ENCODE assay signal across 16 cellular contexts in genomic region chr12:2283480-2283879, GRCh38.
DNase-seq lines count a peak whose midpoint lies in the region; ATAC-seq and TF ChIP-seq lines count a peak whose summit lies in the region.
"Had no signal": no experiment of that assay in that cellular context is flagged by ENCODE, and none has a peak within 500 bp of the region (broad histone marks: within the 10 kb centered on the region; RNA-seq: fewer than 3 reads in every experiment).

No MANE protein-coding gene starts in this region.

- no peak for TF ChIP-seq EP300 in transverse colon (IDR thresholded peaks at IDR 0.05; ENCODE audit: low read depth)

- no TSS peak for BruUV-seq in mammary epithelial cell (replicated peaks; lab: Mats Ljungman, UMichigan)

- H3K4me3 Mint-ChIP-seq in nephron: peak overlapping the region in 1 of 3 experiments; percentile 67
- H3K4me3 Mint-ChIP-seq: memory B cell had no signal

- TF ChIP-seq POLR2A in transverse colon (IDR thresholded peaks at IDR 0.05): no peak

- DNase-seq in NT2/D1 (ENCODE audit: low read depth, low spot score) (no peak), mammary epithelial cell (no peak), transverse colon (peak; percentile 1), medulla oblongata (ENCODE audit: extremely low spot score) (no peak)
- no peak for DNase-seq in activated naive CD4-positive, alpha-beta T cell treated with anti-CD3 and anti-CD28 coated beads, Interleukin-2, amount 50 U/mL, for 72 hours (ENCODE audit: low spot score in 2 of 2)
- DNase-seq: activated CD4-positive, alpha-beta T cell treated with anti-CD3 and anti-CD28 coated beads for 1 hour; activated naive CD4-positive, alpha-beta T cell treated with Interleukin-2 at 50 U/mL for 16 hours; effector CD4-positive, alpha-beta T cell; NCI-H1105; SHP77; stimulated activated naive CD4-positive, alpha-beta T cell treated with Interleukin-2 at 50 U/mL for 16 hours; T-helper 9 cell had no signal

- peak overlapping the region; percentile 53 for H2AFZ ChIP-seq in mammary epithelial cell (ENCODE audit: low read depth, low read length)

- no peaks in the 10 kb centered on the region for H4K20me1 ChIP-seq in mammary epithelial cell (ENCODE audit: insufficient read depth, low read length)

- H3K27me3 ChIP-seq in NT2/D1 (ENCODE audit: insufficient read depth, insufficient read length) (no peaks in the 10 kb centered on the region), mammary epithelial cell (ENCODE audit: insufficient read depth, low read length) (peaks cover 2% of the 10 kb centered on the region), transverse colon (no peaks in the 10 kb centered on the region)

- dilution Hi-C loops in mammary epithelial cell (cut with HindIII; ENCODE audit: low sequenced_read_pairs): no loop called here

- 0 out of 2 replicates have a peak, but pooled peaks cover 5% of the 10 kb centered on the region for H3K9me3 ChIP-seq in NT2/D1 (ENCODE audit: insufficient read depth, low read length)
- H3K9me3 ChIP-seq in mammary epithelial cell (replicated peaks; ENCODE audit: insufficient read depth, low read length): no peaks in the 10 kb centered on the region
- H3K9me3 ChIP-seq in transverse colon: no peaks in the 10 kb centered on the region

- no peak overlapping the region for H3K27ac ChIP-seq in mammary epithelial cell (ENCODE audit: insufficient read depth, low read depth, low read length)
- peak overlapping the region; percentile 70 to 84 (median 74) for H3K27ac ChIP-seq in transverse colon

- H3K36me3 ChIP-seq in NT2/D1 (ENCODE audit: insufficient read depth, insufficient read length, low read length) (no peaks in the 10 kb centered on the region), mammary epithelial cell (ENCODE audit: insufficient read depth, low read length) (no peaks in the 10 kb centered on the region), transverse colon (no peaks in the 10 kb centered on the region)

- peaks cover 59% of the 10 kb centered on the region for H3K4me1 Mint-ChIP-seq in nephron
- H3K4me1 Mint-ChIP-seq: memory B cell had no signal

- H3K4me2 ChIP-seq in mammary epithelial cell (ENCODE audit: insufficient read depth, low read depth, low read length): no peak overlapping the region

- no peaks in the 10 kb centered on the region for H3K79me2 ChIP-seq in mammary epithelial cell (ENCODE audit: insufficient read depth, low read length)

- peaks cover 17% of the 10 kb centered on the region for H3K9me3 Mint-ChIP-seq in nephron
- H3K9me3 Mint-ChIP-seq in activated naive CD4-positive, alpha-beta T cell treated with anti-CD3 and anti-CD28 coated beads, Interleukin-2, amount 50 U/mL, for 72 hours: peaks cover 12 to 14% of the 10 kb centered on the region in 2 donors

- WGBS in mammary epithelial cell (ENCODE audit: low coverage, missing lambda C conversion rate): 43% methylated on average over 5 of the region's 6 CpGs
- WGBS in transverse colon (ENCODE audit: low coverage in 1 of 2), 2 donors: 76 to 79% methylated on average over 3 to 6 of the region's 6 CpGs

- in situ Hi-C loops in mammary epithelial cell (cut with MboI; ENCODE audit: low sequenced_read_pairs in 2 of 2): loop anchor here in 1 of 2 donors (5.0 kb wide), 1 partner anchor 226 kb away; no protein-coding TSS in a partner anchor
- in situ Hi-C loops in transverse colon (cut with MboI; ENCODE audit: low pct_ligation_motif_present in 1 of 4, low pct_unique_long_range_greater_than_20kb in 1 of 4, low sequenced_read_pairs in 3 of 4): loop anchor here in 3 of 4 donors (5.0 to 10.0 kb wide), 2 partner anchors 226 to 229 kb away; partner anchors contain the start of gene CACNA1C (in 2 of the 3)

- TF ChIP-seq CTCF in mammary epithelial cell (conservative IDR thresholded peaks at IDR 0.05 in 1 of 2, IDR thresholded peaks at IDR 0.05 in 1 of 2; ENCODE audit: extremely low read depth in 1 of 2, insufficient read depth in 1 of 2, low read depth in 1 of 2, low read length in 2 of 2): no peak
- no peak for TF ChIP-seq CTCF in nephron (IDR thresholded peaks at IDR 0.05; ENCODE audit: unreplicated experiment in 3 of 3)
- no peak for TF ChIP-seq CTCF in transverse colon (IDR thresholded peaks at IDR 0.05)

- ATAC-seq in GM19467 (IDR thresholded peaks at IDR 0.05; ENCODE audit: unreplicated experiment): no peak
- no peak for ATAC-seq in activated naive CD4-positive, alpha-beta T cell treated with anti-CD3 and anti-CD28 coated beads, Interleukin-2, amount 50 U/mL, for 72 hours

- CTCF ChIA-PET in mammary epithelial cell (lab: Charles Lee; ENCODE audit: low non-redundant PET): no interaction called here

- peaks cover 4% of the 10 kb centered on the region for H3K36me3 Mint-ChIP-seq in nephron (ENCODE audit: low read depth)
- no peaks in the 10 kb centered on the region for H3K36me3 Mint-ChIP-seq in activated naive CD4-positive, alpha-beta T cell treated with anti-CD3 and anti-CD28 coated beads, Interleukin-2, amount 50 U/mL, for 72 hours
- H3K36me3 Mint-ChIP-seq: CD14-positive monocyte had no signal

- intact Hi-C loops in mammary epithelial cell (cut with micrococcal nuclease) (loop anchor here (5.0 to 10.0 kb wide), 3 partner anchors 76 to 649 kb away; no protein-coding TSS in a partner anchor), transverse colon (cut with DNase I; ENCODE audit: low total_unique reads) (no loop called here)

- peak overlapping the region; percentile 0 for H3K9ac ChIP-seq in NT2/D1 (ENCODE audit: insufficient read length, low read depth)
- H3K9ac ChIP-seq in mammary epithelial cell (ENCODE audit: insufficient read depth, low read length): no peak overlapping the region

- H3K4me3 ChIP-seq in NT2/D1 (ENCODE audit: insufficient read length, low read depth) (no peak overlapping the region), mammary epithelial cell (replicated peaks in 1 of 3; ENCODE audit: insufficient read depth in 1 of 3, low read depth in 2 of 3, low read length in 3 of 3) (no peak overlapping the region), transverse colon (no peak overlapping the region)

- peaks cover 3% of the 10 kb centered on the region for H3K27me3 Mint-ChIP-seq in nephron (ENCODE audit: low read depth)

- H3K4me1 ChIP-seq in NT2/D1 (ENCODE audit: insufficient read depth, insufficient read length): peaks cover 25% of the 10 kb centered on the region
- peaks cover 9% of the 10 kb centered on the region for H3K4me1 ChIP-seq in mammary epithelial cell (ENCODE audit: insufficient read depth, low read length)
- peaks cover 20 to 60% (median 27%) of the 10 kb centered on the region in 4 donors for H3K4me1 ChIP-seq in transverse colon

- H3K27ac Mint-ChIP-seq in nephron: peak overlapping the region; percentile 87 to 100 (median 97)
- no peak overlapping the region for H3K27ac Mint-ChIP-seq in activated naive CD4-positive, alpha-beta T cell treated with anti-CD3 and anti-CD28 coated beads, Interleukin-2, amount 50 U/mL, for 72 hours
- H3K27ac Mint-ChIP-seq: memory B cell had no signal

Comparison
In these comparisons a context has a peak if more than half of its experiments do, and no peak if none do; other contexts are left out.
1. H3K27ac Mint-ChIP-seq: peak in nephron (3 of 3); none in activated naive CD4-positive, alpha-beta T cell treated with anti-CD3 and anti-CD28 coated beads, Interleukin-2, amount 50 U/mL, for 72 hours (0 of 2).